Comparison of ENCODE assay signal across 20 cellular contexts in genomic region chr2:39920318-39920775, GRCh38.
A peak's percentile ranks its signal among the peaks of the same experiment; 100 is the strongest.
DNase-seq lines count a peak whose midpoint lies in the region; ATAC-seq and TF ChIP-seq lines count a peak whose summit lies in the region.
"Had no signal": no experiment of that assay in that cellular context is flagged by ENCODE, and none has a peak within 500 bp of the region (broad histone marks: within the 10 kb centered on the region; RNA-seq: fewer than 3 reads in every experiment).

No MANE protein-coding gene starts in this region.

- H3K4me1 Mint-ChIP-seq in activated CD4-positive, alpha-beta T cell treated with anti-CD3 and anti-CD28 coated beads for 36 hours, result peaks cover 29% of the 10 kb centered on the region
- H3K4me1 Mint-ChIP-seq in activated CD4-positive, alpha-beta memory T cell treated with anti-CD3 and anti-CD28 coated beads for 36 hours (ENCODE audit: low read depth), result no peaks in the 10 kb centered on the region
- H3K4me1 Mint-ChIP-seq in nephron progenitor cell, result peaks cover 15% of the 10 kb centered on the region
- H3K4me1 Mint-ChIP-seq in type B pancreatic cell (ENCODE audit: unreplicated experiment), result peaks cover 7% of the 10 kb centered on the region
- H3K4me1 Mint-ChIP-seq: B cell had no signal

- ATAC-seq in activated CD4-positive, alpha-beta T cell treated with anti-CD3 and anti-CD28 coated beads for 36 hours, result peak; percentile 63
- no peak for ATAC-seq in left lobe of liver
- ATAC-seq: K562 had no signal

- peak; percentile 53 for DNase-seq in activated CD4-positive, alpha-beta T cell treated with anti-CD3 and anti-CD28 coated beads for 36 hours
- DNase-seq in activated CD4-positive, alpha-beta T cell treated with anti-CD3 and anti-CD28 coated beads, Interleukin-2, amount 50 U/mL, for 1 hour, result no peak
- DNase-seq in Jurkat, Clone E6-1 (ENCODE audit: low read depth, low spot score), result peak; percentile 84
- DNase-seq in activated CD4-positive, alpha-beta memory T cell treated with anti-CD3 and anti-CD28 coated beads for 36 hours, result no peak
- peak; percentile 5 for DNase-seq in nephron progenitor cell
- no peak for DNase-seq in type B pancreatic cell (ENCODE audit: extremely low spot score, unreplicated experiment)
- no peak for DNase-seq in left lobe of liver (ENCODE audit: low spot score)
- no peak for DNase-seq in AG08396 (ENCODE audit: low spot score)
- DNase-seq: activated CD4-positive, CD25-positive, alpha-beta regulatory T cell treated with anti-CD3 and anti-CD28 coated beads, Interleukin-2, amount 50 U/mL, for 72 hours; cerebellar nuclear complex; effector CD8-positive, alpha-beta T cell; lower lobe of right lung; Peyer's patch; right lobe of liver; T1000 had no signal

- CTCF ChIA-PET in activated CD4-positive, alpha-beta T cell treated with anti-CD3 and anti-CD28 coated beads for 36 hours (lab: Charles Lee), result interaction anchor here (0.7 kb wide), 1 partner anchor 149 kb away, joined by 5 read pairs; no protein-coding TSS in a partner anchor
- CTCF ChIA-PET in activated CD4-positive, alpha-beta memory T cell treated with anti-CD3 and anti-CD28 coated beads for 36 hours (lab: Charles Lee), result no interaction called here

- H3K36me3 Mint-ChIP-seq in activated CD4-positive, alpha-beta T cell treated with anti-CD3 and anti-CD28 coated beads for 36 hours (ENCODE audit: low read depth), result peaks cover 3% of the 10 kb centered on the region
- no peaks in the 10 kb centered on the region for H3K36me3 Mint-ChIP-seq in activated CD4-positive, alpha-beta memory T cell treated with anti-CD3 and anti-CD28 coated beads for 36 hours
- no peaks in the 10 kb centered on the region for H3K36me3 Mint-ChIP-seq in nephron progenitor cell (ENCODE audit: low read depth)
- H3K36me3 Mint-ChIP-seq in type B pancreatic cell, result no peaks in the 10 kb centered on the region

- H3K27me3 Mint-ChIP-seq in activated CD4-positive, alpha-beta T cell treated with anti-CD3 and anti-CD28 coated beads for 36 hours, result peaks cover 2% of the 10 kb centered on the region
- peaks cover 2% of the 10 kb centered on the region for H3K27me3 Mint-ChIP-seq in activated CD4-positive, alpha-beta memory T cell treated with anti-CD3 and anti-CD28 coated beads for 36 hours
- H3K27me3 Mint-ChIP-seq in nephron progenitor cell (ENCODE audit: low read depth, poor library complexity) (no peaks in the 10 kb centered on the region), type B pancreatic cell (no peaks in the 10 kb centered on the region)

- TF ChIP-seq CTCF in nephron progenitor cell (IDR thresholded peaks at IDR 0.05) (no peak), type B pancreatic cell (conservative IDR thresholded peaks at IDR 0.05) (no peak)

- peak overlapping the region; percentile 67 for H3K4me3 Mint-ChIP-seq in activated CD4-positive, alpha-beta T cell treated with anti-CD3 and anti-CD28 coated beads for 36 hours
- H3K4me3 Mint-ChIP-seq in activated CD4-positive, alpha-beta memory T cell treated with anti-CD3 and anti-CD28 coated beads for 36 hours, result peak overlapping the region; percentile 44
- H3K4me3 Mint-ChIP-seq in nephron progenitor cell (no peak overlapping the region), type B pancreatic cell (no peak overlapping the region)
- H3K4me3 Mint-ChIP-seq: B cell had no signal

- no peaks in the 10 kb centered on the region for H3K9me3 Mint-ChIP-seq in activated CD4-positive, alpha-beta T cell treated with anti-CD3 and anti-CD28 coated beads for 36 hours (ENCODE audit: low read depth)
- no peaks in the 10 kb centered on the region for H3K9me3 Mint-ChIP-seq in activated CD4-positive, alpha-beta memory T cell treated with anti-CD3 and anti-CD28 coated beads for 36 hours
- H3K9me3 Mint-ChIP-seq in nephron progenitor cell, result no peaks in the 10 kb centered on the region
- peaks cover 9% of the 10 kb centered on the region for H3K9me3 Mint-ChIP-seq in type B pancreatic cell

- intact Hi-C loops in activated CD4-positive, alpha-beta T cell treated with anti-CD3 and anti-CD28 coated beads for 36 hours (cut with DNase I, micrococcal nuclease), result loop anchor here in 1 of 2 experiments (5.0 kb wide), 1 partner anchor 77 kb away; no protein-coding TSS in a partner anchor
- intact Hi-C loops in activated CD4-positive, alpha-beta memory T cell treated with anti-CD3 and anti-CD28 coated beads for 36 hours (cut with micrococcal nuclease), result no loop called here

- peak overlapping the region; percentile 7 for H3K4me3 ChIP-seq in Jurkat, Clone E6-1 (ENCODE audit: low read length)
- H3K4me3 ChIP-seq: ascending aorta, K562, lower lobe of right lung, ovary, Peyer's patch, right lobe of liver, SK-N-MC had no signal

- peak overlapping the region; percentile 35 for H3K27ac Mint-ChIP-seq in activated CD4-positive, alpha-beta T cell treated with anti-CD3 and anti-CD28 coated beads for 36 hours
- H3K27ac Mint-ChIP-seq in activated CD4-positive, alpha-beta memory T cell treated with anti-CD3 and anti-CD28 coated beads for 36 hours, result no peak overlapping the region
- H3K27ac Mint-ChIP-seq in nephron progenitor cell (no peak overlapping the region), type B pancreatic cell (no peak overlapping the region)
- H3K27ac Mint-ChIP-seq: B cell had no signal

- POLR2A ChIA-PET in activated CD4-positive, alpha-beta T cell treated with anti-CD3 and anti-CD28 coated beads for 36 hours (lab: Charles Lee), result interaction anchor here (0.7 kb wide), 1 partner anchor 279 kb away, joined by 3 read pairs; no protein-coding TSS in a partner anchor
- POLR2A ChIA-PET in activated CD4-positive, alpha-beta memory T cell treated with anti-CD3 and anti-CD28 coated beads for 36 hours (lab: Charles Lee), result no interaction called here

Comparison
In these comparisons a context has a peak if more than half of its experiments do, and no peak if none do; other contexts are left out.
1. DNase-seq: peak in activated CD4-positive, alpha-beta T cell treated with anti-CD3 and anti-CD28 coated beads for 36 hours (single experiment), Jurkat, Clone E6-1 (single experiment) and nephron progenitor cell (single experiment); none in activated CD4-positive, alpha-beta T cell treated with anti-CD3 and anti-CD28 coated beads, Interleukin-2, amount 50 U/mL, for 1 hour (single experiment), activated CD4-positive, alpha-beta memory T cell treated with anti-CD3 and anti-CD28 coated beads for 36 hours (single experiment), type B pancreatic cell (single experiment), left lobe of liver (single experiment) and AG08396 (single experiment).
2. H3K4me3 Mint-ChIP-seq: peak in activated CD4-positive, alpha-beta T cell treated with anti-CD3 and anti-CD28 coated beads for 36 hours (single experiment) and activated CD4-positive, alpha-beta memory T cell treated with anti-CD3 and anti-CD28 coated beads for 36 hours (single experiment); none in nephron progenitor cell (single experiment) and type B pancreatic cell (single experiment).